Comparison of ENCODE assay signal across 1 cellular context in genomic region chr6:27902335-27903314, GRCh38.
TF ChIP-seq lines count a peak whose summit lies in the region.

No MANE protein-coding gene starts in this region.

TF ChIP-seq in HepG2, 621 proteins besides CTCF, POLR2A, EP300 and RAD21 (continued from another document and continues in another):
- TF ChIP-seq, protein P1, sequence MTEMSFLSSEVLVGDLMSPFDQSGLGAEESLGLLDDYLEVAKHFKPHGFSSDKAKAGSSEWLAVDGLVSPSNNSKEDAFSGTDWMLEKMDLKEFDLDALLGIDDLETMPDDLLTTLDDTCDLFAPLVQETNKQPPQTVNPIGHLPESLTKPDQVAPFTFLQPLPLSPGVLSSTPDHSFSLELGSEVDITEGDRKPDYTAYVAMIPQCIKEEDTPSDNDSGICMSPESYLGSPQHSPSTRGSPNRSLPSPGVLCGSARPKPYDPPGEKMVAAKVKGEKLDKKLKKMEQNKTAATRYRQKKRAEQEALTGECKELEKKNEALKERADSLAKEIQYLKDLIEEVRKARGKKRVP (CRISPR knock-in tag; IDR thresholded peaks at IDR 0.05) = peak in 1 of 2 experiments; percentile 52; a peak in 1 of 4 replicates
- TF ChIP-seq, protein P2, sequence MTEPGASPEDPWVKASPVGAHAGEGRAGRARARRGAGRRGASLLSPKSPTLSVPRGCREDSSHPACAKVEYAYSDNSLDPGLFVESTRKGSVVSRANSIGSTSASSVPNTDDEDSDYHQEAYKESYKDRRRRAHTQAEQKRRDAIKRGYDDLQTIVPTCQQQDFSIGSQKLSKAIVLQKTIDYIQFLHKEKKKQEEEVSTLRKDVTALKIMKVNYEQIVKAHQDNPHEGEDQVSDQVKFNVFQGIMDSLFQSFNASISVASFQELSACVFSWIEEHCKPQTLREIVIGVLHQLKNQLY (CRISPR knock-in tag; IDR thresholded peaks at IDR 0.05) = no peak
- TF ChIP-seq SKI (IDR thresholded peaks at IDR 0.05; ENCODE audit: partially characterized antibody) (peak; percentile 39), ELF1 (CRISPR knock-in tag; IDR thresholded peaks at IDR 0.05) (peak; percentile 52), NRL (CRISPR knock-in tag; IDR thresholded peaks at IDR 0.05; ENCODE audit: borderline replicate concordance) (peak; percentile 20; the same call in 1 of the 2 replicates), TAF15 (IDR thresholded peaks at IDR 0.05; ENCODE audit: low read depth, low read length, poor library complexity, severe bottlenecking) (no peak), ZNF780A (CRISPR knock-in tag; IDR thresholded peaks at IDR 0.05) (no peak), HOXA7 (CRISPR knock-in tag; IDR thresholded peaks at IDR 0.05) (no peak), CENPT (CRISPR knock-in tag; IDR thresholded peaks at IDR 0.05; ENCODE audit: low read depth) (peak; percentile 71; the same call in 1 of the 2 replicates), NAIF1 (CRISPR knock-in tag; IDR thresholded peaks at IDR 0.05; ENCODE audit: borderline replicate concordance) (peak; percentile 86), PPARG (CRISPR knock-in tag; conservative IDR thresholded peaks at IDR 0.05) (0 out of 2 replicates have a peak, but pooled peaks have one; percentile 10), FOSL2 (CRISPR knock-in tag; IDR thresholded peaks at IDR 0.05) (peak; percentile 57; the same call in 1 of the 2 replicates), ZC3H13 (CRISPR knock-in tag; IDR thresholded peaks at IDR 0.05) (no peak), STAT5B (CRISPR knock-in tag; IDR thresholded peaks at IDR 0.05) (no peak), TAF1 (CRISPR knock-in tag; IDR thresholded peaks at IDR 0.05) (no peak), ZNF431 (CRISPR knock-in tag; IDR thresholded peaks at IDR 0.05; ENCODE audit: borderline replicate concordance, low read depth) (0 out of 2 replicates have a peak, but pooled peaks have one; percentile 64), HMGXB4 (CRISPR knock-in tag; IDR thresholded peaks at IDR 0.05; ENCODE audit: borderline replicate concordance in 1 of 2, low read depth in 1 of 2) (peak; percentile 100), BHLHE40 (IDR thresholded peaks at IDR 0.05; ENCODE audit: low read length) (no peak), ZBTB39 (CRISPR knock-in tag; IDR thresholded peaks at IDR 0.05) (no peak), SCMH1 (CRISPR knock-in tag; IDR thresholded peaks at IDR 0.05; ENCODE audit: borderline replicate concordance) (no peak), PHF8 (CRISPR knock-in tag; IDR thresholded peaks at IDR 0.05) (peak; percentile 64; the same call in 1 of the 2 replicates), ZNF550 (CRISPR knock-in tag; IDR thresholded peaks at IDR 0.05; ENCODE audit: borderline replicate concordance) (no peak), HNF4G (IDR thresholded peaks at IDR 0.05; ENCODE audit: borderline replicate concordance, low read depth, low read length) (no peak), HNF4G (CRISPR knock-in tag; IDR thresholded peaks at IDR 0.05; ENCODE audit: borderline replicate concordance, low read depth) (peak; percentile 43; the same call in 1 of the 2 replicates), TMF1 (CRISPR knock-in tag; IDR thresholded peaks at IDR 0.05; ENCODE audit: low read depth) (no peak), ZSCAN25 (CRISPR knock-in tag; IDR thresholded peaks at IDR 0.05) (no peak), GATAD1 (CRISPR knock-in tag; IDR thresholded peaks at IDR 0.05) (peak; percentile 49; the same call in 1 of the 2 replicates), FOXP1 (IDR thresholded peaks at IDR 0.05) (no peak), FOXP1 (CRISPR knock-in tag; IDR thresholded peaks at IDR 0.05) (0 out of 2 replicates have a peak, but pooled peaks have one; percentile 29), ZNF337 (CRISPR knock-in tag; IDR thresholded peaks at IDR 0.05; ENCODE audit: borderline replicate concordance, low read depth) (peak; percentile 41; the same call in 1 of the 2 replicates), ISX (CRISPR knock-in tag; conservative IDR thresholded peaks at IDR 0.05) (no peak), NFATC3 (CRISPR knock-in tag; IDR thresholded peaks at IDR 0.05) (no peak), ARID2 (CRISPR knock-in tag; IDR thresholded peaks at IDR 0.05; ENCODE audit: borderline replicate concordance) (no peak), ZNF746 (CRISPR knock-in tag; IDR thresholded peaks at IDR 0.05) (peak; percentile 5; the same call in 1 of the 2 replicates), ZNF382 (CRISPR knock-in tag; IDR thresholded peaks at IDR 0.05; ENCODE audit: borderline replicate concordance) (no peak), PAWR (CRISPR knock-in tag; IDR thresholded peaks at IDR 0.05; ENCODE audit: borderline replicate concordance) (no peak), GABPB1 (CRISPR knock-in tag; IDR thresholded peaks at IDR 0.05) (peak; percentile 57), ZKSCAN5 (CRISPR knock-in tag; IDR thresholded peaks at IDR 0.05) (no peak), ZNF788 (CRISPR knock-in tag; IDR thresholded peaks at IDR 0.05; ENCODE audit: borderline replicate concordance) (peak; percentile 59; the same call in 1 of the 2 replicates), ZBTB1 (CRISPR knock-in tag; IDR thresholded peaks at IDR 0.05; ENCODE audit: borderline replicate concordance) (no peak), NBN (conservative IDR thresholded peaks at IDR 0.05) (no peak), ZNF296 (CRISPR knock-in tag; conservative IDR thresholded peaks at IDR 0.05) (no peak), ZNF589 (CRISPR knock-in tag; conservative IDR thresholded peaks at IDR 0.05) (no peak), SALL1 (CRISPR knock-in tag; IDR thresholded peaks at IDR 0.05) (peak; percentile 73), ZNF343 (CRISPR knock-in tag; IDR thresholded peaks at IDR 0.05) (no peak), GZF1 (CRISPR knock-in tag; IDR thresholded peaks at IDR 0.05) (peak; percentile 93), MXI1 (IDR thresholded peaks at IDR 0.05; ENCODE audit: borderline replicate concordance, low read depth, low read length) (peak; percentile 64; the same call in 2 of the 3 replicates), HMG20B (CRISPR knock-in tag; conservative IDR thresholded peaks at IDR 0.05) (0 out of 2 replicates have a peak, but pooled peaks have one; percentile 69), REL (CRISPR knock-in tag; conservative IDR thresholded peaks at IDR 0.05) (no peak), ZFP36 (IDR thresholded peaks at IDR 0.05; ENCODE audit: borderline replicate concordance, low read depth, low read length, partially characterized antibody) (no peak), HNRNPK (IDR thresholded peaks at IDR 0.05; ENCODE audit: low read depth, low read length, poor library complexity, severe bottlenecking) (no peak), ZNF12 (CRISPR knock-in tag; IDR thresholded peaks at IDR 0.05) (0 out of 2 replicates have a peak, but pooled peaks have one; percentile 20), DR1 (CRISPR knock-in tag; IDR thresholded peaks at IDR 0.05) (no peak), AHR (CRISPR knock-in tag; IDR thresholded peaks at IDR 0.05) (peak; percentile 90), ZNF282 (IDR thresholded peaks at IDR 0.05; ENCODE audit: partially characterized antibody) (no peak)
- TF ChIP-seq, protein P3, sequence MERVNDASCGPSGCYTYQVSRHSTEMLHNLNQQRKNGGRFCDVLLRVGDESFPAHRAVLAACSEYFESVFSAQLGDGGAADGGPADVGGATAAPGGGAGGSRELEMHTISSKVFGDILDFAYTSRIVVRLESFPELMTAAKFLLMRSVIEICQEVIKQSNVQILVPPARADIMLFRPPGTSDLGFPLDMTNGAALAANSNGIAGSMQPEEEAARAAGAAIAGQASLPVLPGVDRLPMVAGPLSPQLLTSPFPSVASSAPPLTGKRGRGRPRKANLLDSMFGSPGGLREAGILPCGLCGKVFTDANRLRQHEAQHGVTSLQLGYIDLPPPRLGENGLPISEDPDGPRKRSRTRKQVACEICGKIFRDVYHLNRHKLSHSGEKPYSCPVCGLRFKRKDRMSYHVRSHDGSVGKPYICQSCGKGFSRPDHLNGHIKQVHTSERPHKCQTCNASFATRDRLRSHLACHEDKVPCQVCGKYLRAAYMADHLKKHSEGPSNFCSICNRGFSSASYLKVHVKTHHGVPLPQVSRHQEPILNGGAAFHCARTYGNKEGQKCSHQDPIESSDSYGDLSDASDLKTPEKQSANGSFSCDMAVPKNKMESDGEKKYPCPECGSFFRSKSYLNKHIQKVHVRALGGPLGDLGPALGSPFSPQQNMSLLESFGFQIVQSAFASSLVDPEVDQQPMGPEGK (CRISPR knock-in tag; IDR thresholded peaks at IDR 0.05) = 0 out of 2 replicates have a peak, but pooled peaks have one; percentile 20
- TF ChIP-seq, protein P4, sequence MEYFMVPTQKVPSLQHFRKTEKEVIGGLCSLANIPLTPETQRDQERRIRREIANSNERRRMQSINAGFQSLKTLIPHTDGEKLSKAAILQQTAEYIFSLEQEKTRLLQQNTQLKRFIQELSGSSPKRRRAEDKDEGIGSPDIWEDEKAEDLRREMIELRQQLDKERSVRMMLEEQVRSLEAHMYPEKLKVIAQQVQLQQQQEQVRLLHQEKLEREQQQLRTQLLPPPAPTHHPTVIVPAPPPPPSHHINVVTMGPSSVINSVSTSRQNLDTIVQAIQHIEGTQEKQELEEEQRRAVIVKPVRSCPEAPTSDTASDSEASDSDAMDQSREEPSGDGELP (IDR thresholded peaks at IDR 0.05; ENCODE audit: borderline replicate concordance, low read depth) = no peak
- TF ChIP-seq, protein P5, sequence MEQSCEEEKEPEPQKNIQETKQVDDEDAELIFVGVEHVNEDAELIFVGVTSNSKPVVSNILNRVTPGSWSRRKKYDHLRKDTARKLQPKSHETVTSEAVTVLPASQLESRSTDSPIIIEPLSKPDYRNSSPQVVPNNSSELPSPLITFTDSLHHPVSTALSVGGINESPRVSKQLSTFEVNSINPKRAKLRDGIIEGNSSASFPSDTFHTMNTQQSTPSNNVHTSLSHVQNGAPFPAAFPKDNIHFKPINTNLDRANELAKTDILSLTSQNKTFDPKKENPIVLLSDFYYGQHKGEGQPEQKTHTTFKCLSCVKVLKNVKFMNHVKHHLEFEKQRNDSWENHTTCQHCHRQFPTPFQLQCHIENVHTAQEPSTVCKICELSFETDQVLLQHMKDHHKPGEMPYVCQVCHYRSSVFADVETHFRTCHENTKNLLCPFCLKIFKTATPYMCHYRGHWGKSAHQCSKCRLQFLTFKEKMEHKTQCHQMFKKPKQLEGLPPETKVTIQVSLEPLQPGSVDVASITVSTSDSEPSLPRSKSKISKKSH (CRISPR knock-in tag; IDR thresholded peaks at IDR 0.05; ENCODE audit: borderline replicate concordance) = no peak
- TF ChIP-seq, protein P6, sequence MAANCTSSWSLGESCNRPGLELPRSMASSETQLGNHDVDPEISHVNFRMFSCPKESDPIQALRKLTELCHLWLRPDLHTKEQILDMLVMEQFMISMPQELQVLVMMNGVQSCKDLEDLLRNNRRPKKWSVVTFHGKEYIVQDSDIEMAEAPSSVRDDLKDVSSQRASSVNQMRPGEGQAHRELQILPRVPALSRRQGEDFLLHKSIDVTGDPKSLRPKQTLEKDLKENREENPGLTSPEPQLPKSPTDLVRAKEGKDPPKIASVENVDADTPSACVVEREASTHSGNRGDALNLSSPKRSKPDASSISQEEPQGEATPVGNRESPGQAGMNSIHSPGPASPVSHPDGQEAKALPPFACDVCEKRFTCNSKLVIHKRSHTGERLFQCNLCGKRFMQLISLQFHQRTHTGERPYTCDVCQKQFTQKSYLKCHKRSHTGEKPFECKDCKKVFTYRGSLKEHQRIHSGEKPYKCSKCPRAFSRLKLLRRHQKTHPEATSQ (CRISPR knock-in tag; IDR thresholded peaks at IDR 0.05; ENCODE audit: borderline replicate concordance) = peak; percentile 19; the same call in 1 of the 2 replicates
- TF ChIP-seq, protein P7, sequence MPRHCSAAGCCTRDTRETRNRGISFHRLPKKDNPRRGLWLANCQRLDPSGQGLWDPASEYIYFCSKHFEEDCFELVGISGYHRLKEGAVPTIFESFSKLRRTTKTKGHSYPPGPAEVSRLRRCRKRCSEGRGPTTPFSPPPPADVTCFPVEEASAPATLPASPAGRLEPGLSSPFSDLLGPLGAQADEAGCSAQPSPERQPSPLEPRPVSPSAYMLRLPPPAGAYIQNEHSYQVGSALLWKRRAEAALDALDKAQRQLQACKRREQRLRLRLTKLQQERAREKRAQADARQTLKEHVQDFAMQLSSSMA (CRISPR knock-in tag; IDR thresholded peaks at IDR 0.05) = 0 out of 2 replicates have a peak, but pooled peaks have one; percentile 70
- TF ChIP-seq, protein P8, sequence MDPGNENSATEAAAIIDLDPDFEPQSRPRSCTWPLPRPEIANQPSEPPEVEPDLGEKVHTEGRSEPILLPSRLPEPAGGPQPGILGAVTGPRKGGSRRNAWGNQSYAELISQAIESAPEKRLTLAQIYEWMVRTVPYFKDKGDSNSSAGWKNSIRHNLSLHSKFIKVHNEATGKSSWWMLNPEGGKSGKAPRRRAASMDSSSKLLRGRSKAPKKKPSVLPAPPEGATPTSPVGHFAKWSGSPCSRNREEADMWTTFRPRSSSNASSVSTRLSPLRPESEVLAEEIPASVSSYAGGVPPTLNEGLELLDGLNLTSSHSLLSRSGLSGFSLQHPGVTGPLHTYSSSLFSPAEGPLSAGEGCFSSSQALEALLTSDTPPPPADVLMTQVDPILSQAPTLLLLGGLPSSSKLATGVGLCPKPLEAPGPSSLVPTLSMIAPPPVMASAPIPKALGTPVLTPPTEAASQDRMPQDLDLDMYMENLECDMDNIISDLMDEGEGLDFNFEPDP (CRISPR knock-in tag; conservative IDR thresholded peaks at IDR 0.05) = no peak
